Comparison of ENCODE assay signal across 11 cellular contexts in the genomic region with DNA sequence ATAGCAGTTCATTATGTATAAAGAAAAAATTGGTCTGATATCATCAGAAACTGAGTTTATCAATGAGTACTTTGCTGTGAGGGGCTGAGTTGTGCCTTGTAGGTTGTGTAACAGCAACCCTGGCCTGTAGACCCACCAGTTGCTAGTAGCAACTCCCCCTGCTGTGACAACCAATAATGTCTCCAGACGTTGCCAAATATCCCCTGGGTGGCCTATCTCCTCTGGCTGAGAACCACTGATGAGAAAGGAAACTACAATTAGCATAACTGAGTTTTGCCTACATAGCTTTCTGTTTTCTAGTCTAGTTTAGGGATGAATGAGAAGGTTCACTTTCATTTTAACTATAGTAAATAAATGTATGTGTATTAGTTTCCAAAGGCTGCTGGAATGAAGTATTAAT.
DNase-seq lines count a peak whose midpoint lies in the region; ATAC-seq and TF ChIP-seq lines count a peak whose summit lies in the region.
"Had no signal": no experiment of that assay in that cellular context is flagged by ENCODE, and none has a peak within 500 bp of the region (broad histone marks: within the 10 kb centered on the region; RNA-seq: fewer than 3 reads in every experiment).

No MANE protein-coding gene starts in this region.

- 13 to 21% methylated on average over 1 of the region's 1 CpG for WGBS in sigmoid colon, 2 donors

- H3K36me3 Mint-ChIP-seq in type B pancreatic cell, result no peaks in the 10 kb centered on the region

- H3K9me3 ChIP-seq in sigmoid colon, result no peaks in the 10 kb centered on the region
- H3K9me3 ChIP-seq: BE2C, prostate gland had no signal

- peak overlapping the region in 3 of 4 donors; percentile 39 to 71 (median 54) for H3K27ac ChIP-seq in sigmoid colon
- H3K27ac ChIP-seq: epithelial cell of prostate, prostate gland had no signal

- no peak for TF ChIP-seq POLR2A in sigmoid colon (IDR thresholded peaks at IDR 0.05)

- peak; percentile 2 for DNase-seq in stimulated activated CD4-positive, alpha-beta T cell treated with anti-CD3 and anti-CD28 coated beads, Interleukin-1b, Interleukin-23, amount 100 ng/mL, for 48 hours
- no peak for DNase-seq in stimulated activated CD4-positive, alpha-beta T cell treated with anti-CD3 and anti-CD28 coated beads, Interleukin-4, amount 100 ng/mL, for 1 hour
- DNase-seq in sigmoid colon, result no peak
- DNase-seq in anterior cingulate cortex (lab: John Stamatoyannopoulos, UW), result no peak
- DNase-seq in AG08396 (ENCODE audit: low spot score), result no peak
- DNase-seq in type B pancreatic cell (ENCODE audit: extremely low spot score, unreplicated experiment), result no peak
- DNase-seq: BE2C had no signal

- peaks cover 0 to 47% (median 30%) of the 10 kb centered on the region in 4 donors for H3K4me1 ChIP-seq in sigmoid colon
- H3K4me1 ChIP-seq: BE2C, prostate gland had no signal

- no peak overlapping the region for H3K27ac Mint-ChIP-seq in type B pancreatic cell

- no peaks in the 10 kb centered on the region for H3K27me3 Mint-ChIP-seq in type B pancreatic cell

- no peaks in the 10 kb centered on the region for H3K36me3 ChIP-seq in sigmoid colon
- H3K36me3 ChIP-seq: BE2C, prostate gland had no signal

- H3K4me3 Mint-ChIP-seq in type B pancreatic cell, result no peak overlapping the region

- no peak for TF ChIP-seq CTCF in sigmoid colon (IDR thresholded peaks at IDR 0.05)
- no peak for TF ChIP-seq CTCF in type B pancreatic cell (conservative IDR thresholded peaks at IDR 0.05)

- no peaks in the 10 kb centered on the region for H3K27me3 ChIP-seq in sigmoid colon
- H3K27me3 ChIP-seq: BE2C had no signal

- no peaks in the 10 kb centered on the region for H3K9me3 Mint-ChIP-seq in type B pancreatic cell

- intact Hi-C loops in sigmoid colon (cut with DNase I), result no loop called here

- ATAC-seq in HG02571 (IDR thresholded peaks at IDR 0.05; ENCODE audit: unreplicated experiment) (peak; percentile 95), HG03439 (IDR thresholded peaks at IDR 0.05; ENCODE audit: unreplicated experiment) (peak; percentile 95)

- H3K4me1 Mint-ChIP-seq in type B pancreatic cell (ENCODE audit: unreplicated experiment), result peaks cover 6% of the 10 kb centered on the region

- TF ChIP-seq EP300 in sigmoid colon (IDR thresholded peaks at IDR 0.05), result no peak

- no peak overlapping the region for H3K4me3 ChIP-seq in sigmoid colon
- H3K4me3 ChIP-seq: prostate gland had no signal
